ENCODE assay signal across 8 cellular contexts in genomic region chr16:1678500-1679098, GRCh38. TPM values are rescaled to one million over a fixed set of nuclear protein-coding genes. Genes with fewer than 3 reads are reported as not detected.
DNase-seq lines count a peak whose midpoint lies in the region; ATAC-seq and TF ChIP-seq lines count a peak whose summit lies in the region.

No MANE protein-coding gene starts in this region.

- DNase-seq in BJ (ENCODE audit: low read depth): no peak
- DNase-seq in NCI-H460 (ENCODE audit: extremely low read depth, low read depth): peak; percentile 24
- peak; percentile 29 for DNase-seq in activated T-cell treated with anti-CD3 and anti-CD28 coated beads for 48 hours (ENCODE audit: low read depth)
- DNase-seq in fibroblast of gingiva (ENCODE audit: low read depth): peak; percentile 43
- DNase-seq in suprapubic skin (ENCODE audit: low spot score in 2 of 2): no peak
- DNase-seq in HPDE6-E6E7 (ENCODE audit: extremely low spot score): no peak

- TF ChIP-seq EP300 in suprapubic skin (IDR thresholded peaks at IDR 0.05): no peak

- H3K36me3 ChIP-seq in BJ (ENCODE audit: control insufficient read depth, insufficient read depth, low read length) (peaks cover 13% of the 10 kb centered on the region), neuron (ENCODE audit: insufficient read depth, low read length) (peaks cover 25% of the 10 kb centered on the region), suprapubic skin (peaks cover 25% of the 10 kb centered on the region)

- no peak overlapping the region for H2AFZ ChIP-seq in neuron (ENCODE audit: low read depth, low read length)

- POLR2A ChIA-PET in BJ (lab: Charles Lee): no interaction called here

- TF ChIP-seq CTCF in BJ (IDR thresholded peaks at IDR 0.05; ENCODE audit: insufficient read depth, low read depth, low read length) (no peak), suprapubic skin (IDR thresholded peaks at IDR 0.05) (no peak)

- H3K4me3 ChIP-seq in BJ (ENCODE audit: low read depth, low read length) (peak overlapping the region; percentile 53), neuron (ENCODE audit: low read length) (peak overlapping the region; percentile 62), suprapubic skin (peak overlapping the region; percentile 88)

- under 1% methylated on average over 22 of the region's 45 CpGs for WGBS in suprapubic skin

- ATAC-seq in GM21619 (IDR thresholded peaks at IDR 0.05; ENCODE audit: unreplicated experiment): peak; percentile 5

- H3K4me1 ChIP-seq in neuron (ENCODE audit: insufficient read depth, low read length): peaks cover 26% of the 10 kb centered on the region
- H3K4me1 ChIP-seq in suprapubic skin: peaks cover 23% of the 10 kb centered on the region

- TF ChIP-seq POLR2A in suprapubic skin (IDR thresholded peaks at IDR 0.05): no peak

- H3K27ac ChIP-seq in suprapubic skin: peak overlapping the region; percentile 86

- CTCF ChIA-PET in BJ (lab: Yijun Ruan, JAX): interaction anchor here (1.2 to 2.0 kb wide), 4 partner anchors 27 to 185 kb away, joined by 3 to 6 read pairs (median 3); partner anchors contain the start of genes MAPK8IP3 and TELO2

- no peaks in the 10 kb centered on the region for H3K9me3 ChIP-seq in neuron (ENCODE audit: low read length)
- H3K9me3 ChIP-seq in suprapubic skin: no peaks in the 10 kb centered on the region

- H3K27me3 ChIP-seq in BJ (ENCODE audit: control insufficient read depth, insufficient read depth, low read length) (no peaks in the 10 kb centered on the region), neuron (ENCODE audit: insufficient read depth, low read length) (no peaks in the 10 kb centered on the region), suprapubic skin (no peaks in the 10 kb centered on the region)

RNA-seq across cellular contexts. Expression of gene JPT2, which starts 0.5 kb away (rescaled TPM):
- 46.2 and 47.6 TPM in 2 replicates for polyA plus RNA-seq in BJ (2011; rRNA removed)
- 19.7 and 20.9 TPM in 2 replicates for polyA minus RNA-seq in BJ (2011; rRNA and poly(A)+ RNA removed)
- 41.6 and 44.8 TPM in 2 replicates for total RNA-seq in NCI-H460 (2014; rRNA removed; shearing (Covaris generic))
- 59.7 and 79.9 TPM in 2 replicates for polyA plus RNA-seq in NCI-H460 (2014; cell fraction: nucleus; rRNA removed)
- 10 to 100 TPM; 22.6 to 59.2 (median 35.0) TPM for total RNA-seq in suprapubic skin

RNA-seq across cellular contexts. Expression of gene MAPK8IP3, which starts 27.4 kb away (rescaled TPM):
- 12.3 and 22.5 TPM in 2 replicates for polyA plus RNA-seq in BJ (2011; rRNA removed)
- 8.6 and 18.4 TPM in 2 replicates for polyA minus RNA-seq in BJ (2011; rRNA and poly(A)+ RNA removed)
- total RNA-seq in NCI-H460 (2014; rRNA removed; shearing (Covaris generic)): 18.1 and 23.0 TPM in 2 replicates
- 159 and 218 TPM in 2 replicates for polyA plus RNA-seq in NCI-H460 (2014; cell fraction: nucleus; rRNA removed)
- total RNA-seq in suprapubic skin: 100 to 1,000 TPM in 1 of 4 donors, 10 to 100 TPM in 3; 56.0 to 206 (median 82.1) TPM

Comparison
In these comparisons a context has a peak if more than half of its experiments do, and no peak if none do; other contexts are left out.
1. DNase-seq: peak in NCI-H460 (single experiment), activated T-cell treated with anti-CD3 and anti-CD28 coated beads for 48 hours (single experiment) and fibroblast of gingiva (single experiment); none in BJ (single experiment), suprapubic skin (0 of 2) and HPDE6-E6E7 (single experiment).
2. Peak in every context shown above with its lines, with median percentiles within 50 percentile points of each other: H3K4me3 ChIP-seq.